Comparison of ENCODE assay signal across 1 cellular context in the genomic region with DNA sequence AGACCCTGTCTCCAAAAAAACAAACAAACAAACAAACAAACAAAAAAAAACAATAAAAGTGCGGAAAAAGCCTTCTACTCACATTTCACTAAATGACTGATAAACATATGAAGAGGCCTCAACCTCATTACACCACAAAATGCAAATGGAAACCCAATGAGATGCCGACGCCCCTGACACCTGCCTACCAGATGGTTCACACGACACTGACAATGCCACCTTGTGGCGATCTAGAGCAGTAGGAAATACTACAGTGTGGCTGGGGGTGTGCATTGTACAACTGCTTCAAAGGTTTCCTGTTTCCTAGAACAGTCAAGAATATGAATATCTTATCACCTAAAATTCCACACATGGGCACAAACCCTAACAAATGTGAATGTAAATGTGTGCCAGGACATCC.
TF ChIP-seq lines count a peak whose summit lies in the region.

No MANE protein-coding gene starts in this region.

TF ChIP-seq in HEK293, 187 proteins besides CTCF, POLR2A, EP300 and RAD21 (continued from another document and continues in another):
- TF ChIP-seq ZBTB21 (tag by site-specific recombination; IDR thresholded peaks at IDR 0.05) (no peak), ZNF791 (tag by site-specific recombination; IDR thresholded peaks at IDR 0.05) (no peak), SP7 (tag by site-specific recombination; IDR thresholded peaks at IDR 0.05) (no peak), ZNF10 (tag by site-specific recombination; IDR thresholded peaks at IDR 0.05) (no peak; the same call in 1 of the 2 replicates), ZNF423 (tag by site-specific recombination; IDR thresholded peaks at IDR 0.05) (no peak), ZFP41 (tag by site-specific recombination; IDR thresholded peaks at IDR 0.05; ENCODE audit: borderline replicate concordance) (no peak), SCRT2 (tag by site-specific recombination; IDR thresholded peaks at IDR 0.05) (no peak), KLF9 (tag by site-specific recombination; IDR thresholded peaks at IDR 0.05; ENCODE audit: low read depth) (0 out of 2 replicates have a peak, but pooled peaks have one; percentile 26), ZNF654 (tag by site-specific recombination; IDR thresholded peaks at IDR 0.05; ENCODE audit: low read depth) (peak; percentile 29; the same call in 1 of the 2 replicates), MEIS1 (CRISPR knock-in tag; IDR thresholded peaks at IDR 0.05; ENCODE audit: borderline replicate concordance) (no peak), ZNF48 (tag by site-specific recombination; IDR thresholded peaks at IDR 0.05) (no peak), ZNF747 (tag by site-specific recombination; IDR thresholded peaks at IDR 0.05) (no peak), ZNF777 (tag by site-specific recombination; IDR thresholded peaks at IDR 0.05; ENCODE audit: borderline replicate concordance) (no peak), RBAK (tag by site-specific recombination; IDR thresholded peaks at IDR 0.05) (no peak), EGR2 (tag by site-specific recombination; IDR thresholded peaks at IDR 0.05; ENCODE audit: low read depth) (no peak), ZNF223 (tag by site-specific recombination; IDR thresholded peaks at IDR 0.05) (no peak), YY2 (tag by site-specific recombination; IDR thresholded peaks at IDR 0.05) (no peak), WT1 (tag by site-specific recombination; IDR thresholded peaks at IDR 0.05) (no peak), REPIN1 (tag by site-specific recombination; IDR thresholded peaks at IDR 0.05; ENCODE audit: low read depth) (0 out of 2 replicates have a peak, but pooled peaks have one; percentile 48), ZBTB48 (tag by site-specific recombination; IDR thresholded peaks at IDR 0.05) (no peak), ZIC2 (tag by site-specific recombination; IDR thresholded peaks at IDR 0.05) (no peak), ZNF239 (tag by site-specific recombination; IDR thresholded peaks at IDR 0.05) (no peak)
- TF ChIP-seq, protein P1, sequence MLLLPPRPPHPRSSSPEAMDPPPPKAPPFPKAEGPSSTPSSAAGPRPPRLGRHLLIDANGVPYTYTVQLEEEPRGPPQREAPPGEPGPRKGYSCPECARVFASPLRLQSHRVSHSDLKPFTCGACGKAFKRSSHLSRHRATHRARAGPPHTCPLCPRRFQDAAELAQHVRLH (tag by site-specific recombination; IDR thresholded peaks at IDR 0.05): peak; percentile 39; the same call in 1 of the 2 replicates
- TF ChIP-seq, protein P2, sequence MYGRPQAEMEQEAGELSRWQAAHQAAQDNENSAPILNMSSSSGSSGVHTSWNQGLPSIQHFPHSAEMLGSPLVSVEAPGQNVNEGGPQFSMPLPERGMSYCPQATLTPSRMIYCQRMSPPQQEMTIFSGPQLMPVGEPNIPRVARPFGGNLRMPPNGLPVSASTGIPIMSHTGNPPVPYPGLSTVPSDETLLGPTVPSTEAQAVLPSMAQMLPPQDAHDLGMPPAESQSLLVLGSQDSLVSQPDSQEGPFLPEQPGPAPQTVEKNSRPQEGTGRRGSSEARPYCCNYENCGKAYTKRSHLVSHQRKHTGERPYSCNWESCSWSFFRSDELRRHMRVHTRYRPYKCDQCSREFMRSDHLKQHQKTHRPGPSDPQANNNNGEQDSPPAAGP (tag by site-specific recombination; IDR thresholded peaks at IDR 0.05): no peak
- TF ChIP-seq, protein P3, sequence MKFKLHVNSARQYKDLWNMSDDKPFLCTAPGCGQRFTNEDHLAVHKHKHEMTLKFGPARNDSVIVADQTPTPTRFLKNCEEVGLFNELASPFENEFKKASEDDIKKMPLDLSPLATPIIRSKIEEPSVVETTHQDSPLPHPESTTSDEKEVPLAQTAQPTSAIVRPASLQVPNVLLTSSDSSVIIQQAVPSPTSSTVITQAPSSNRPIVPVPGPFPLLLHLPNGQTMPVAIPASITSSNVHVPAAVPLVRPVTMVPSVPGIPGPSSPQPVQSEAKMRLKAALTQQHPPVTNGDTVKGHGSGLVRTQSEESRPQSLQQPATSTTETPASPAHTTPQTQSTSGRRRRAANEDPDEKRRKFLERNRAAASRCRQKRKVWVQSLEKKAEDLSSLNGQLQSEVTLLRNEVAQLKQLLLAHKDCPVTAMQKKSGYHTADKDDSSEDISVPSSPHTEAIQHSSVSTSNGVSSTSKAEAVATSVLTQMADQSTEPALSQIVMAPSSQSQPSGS (tag by site-specific recombination; IDR thresholded peaks at IDR 0.05; ENCODE audit: low read depth): no peak
- TF ChIP-seq, protein P4, sequence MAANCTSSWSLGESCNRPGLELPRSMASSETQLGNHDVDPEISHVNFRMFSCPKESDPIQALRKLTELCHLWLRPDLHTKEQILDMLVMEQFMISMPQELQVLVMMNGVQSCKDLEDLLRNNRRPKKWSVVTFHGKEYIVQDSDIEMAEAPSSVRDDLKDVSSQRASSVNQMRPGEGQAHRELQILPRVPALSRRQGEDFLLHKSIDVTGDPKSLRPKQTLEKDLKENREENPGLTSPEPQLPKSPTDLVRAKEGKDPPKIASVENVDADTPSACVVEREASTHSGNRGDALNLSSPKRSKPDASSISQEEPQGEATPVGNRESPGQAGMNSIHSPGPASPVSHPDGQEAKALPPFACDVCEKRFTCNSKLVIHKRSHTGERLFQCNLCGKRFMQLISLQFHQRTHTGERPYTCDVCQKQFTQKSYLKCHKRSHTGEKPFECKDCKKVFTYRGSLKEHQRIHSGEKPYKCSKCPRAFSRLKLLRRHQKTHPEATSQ (tag by site-specific recombination; IDR thresholded peaks at IDR 0.05): 0 out of 2 replicates have a peak, but pooled peaks have one; percentile 33
- TF ChIP-seq, protein P5, sequence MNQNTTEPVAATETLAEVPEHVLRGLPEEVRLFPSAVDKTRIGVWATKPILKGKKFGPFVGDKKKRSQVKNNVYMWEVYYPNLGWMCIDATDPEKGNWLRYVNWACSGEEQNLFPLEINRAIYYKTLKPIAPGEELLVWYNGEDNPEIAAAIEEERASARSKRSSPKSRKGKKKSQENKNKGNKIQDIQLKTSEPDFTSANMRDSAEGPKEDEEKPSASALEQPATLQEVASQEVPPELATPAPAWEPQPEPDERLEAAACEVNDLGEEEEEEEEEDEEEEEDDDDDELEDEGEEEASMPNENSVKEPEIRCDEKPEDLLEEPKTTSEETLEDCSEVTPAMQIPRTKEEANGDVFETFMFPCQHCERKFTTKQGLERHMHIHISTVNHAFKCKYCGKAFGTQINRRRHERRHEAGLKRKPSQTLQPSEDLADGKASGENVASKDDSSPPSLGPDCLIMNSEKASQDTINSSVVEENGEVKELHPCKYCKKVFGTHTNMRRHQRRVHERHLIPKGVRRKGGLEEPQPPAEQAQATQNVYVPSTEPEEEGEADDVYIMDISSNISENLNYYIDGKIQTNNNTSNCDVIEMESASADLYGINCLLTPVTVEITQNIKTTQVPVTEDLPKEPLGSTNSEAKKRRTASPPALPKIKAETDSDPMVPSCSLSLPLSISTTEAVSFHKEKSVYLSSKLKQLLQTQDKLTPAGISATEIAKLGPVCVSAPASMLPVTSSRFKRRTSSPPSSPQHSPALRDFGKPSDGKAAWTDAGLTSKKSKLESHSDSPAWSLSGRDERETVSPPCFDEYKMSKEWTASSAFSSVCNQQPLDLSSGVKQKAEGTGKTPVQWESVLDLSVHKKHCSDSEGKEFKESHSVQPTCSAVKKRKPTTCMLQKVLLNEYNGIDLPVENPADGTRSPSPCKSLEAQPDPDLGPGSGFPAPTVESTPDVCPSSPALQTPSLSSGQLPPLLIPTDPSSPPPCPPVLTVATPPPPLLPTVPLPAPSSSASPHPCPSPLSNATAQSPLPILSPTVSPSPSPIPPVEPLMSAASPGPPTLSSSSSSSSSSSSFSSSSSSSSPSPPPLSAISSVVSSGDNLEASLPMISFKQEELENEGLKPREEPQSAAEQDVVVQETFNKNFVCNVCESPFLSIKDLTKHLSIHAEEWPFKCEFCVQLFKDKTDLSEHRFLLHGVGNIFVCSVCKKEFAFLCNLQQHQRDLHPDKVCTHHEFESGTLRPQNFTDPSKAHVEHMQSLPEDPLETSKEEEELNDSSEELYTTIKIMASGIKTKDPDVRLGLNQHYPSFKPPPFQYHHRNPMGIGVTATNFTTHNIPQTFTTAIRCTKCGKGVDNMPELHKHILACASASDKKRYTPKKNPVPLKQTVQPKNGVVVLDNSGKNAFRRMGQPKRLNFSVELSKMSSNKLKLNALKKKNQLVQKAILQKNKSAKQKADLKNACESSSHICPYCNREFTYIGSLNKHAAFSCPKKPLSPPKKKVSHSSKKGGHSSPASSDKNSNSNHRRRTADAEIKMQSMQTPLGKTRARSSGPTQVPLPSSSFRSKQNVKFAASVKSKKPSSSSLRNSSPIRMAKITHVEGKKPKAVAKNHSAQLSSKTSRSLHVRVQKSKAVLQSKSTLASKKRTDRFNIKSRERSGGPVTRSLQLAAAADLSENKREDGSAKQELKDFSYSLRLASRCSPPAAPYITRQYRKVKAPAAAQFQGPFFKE (tag by site-specific recombination; IDR thresholded peaks at IDR 0.05; ENCODE audit: borderline replicate concordance): no peak
- TF ChIP-seq, protein P6, sequence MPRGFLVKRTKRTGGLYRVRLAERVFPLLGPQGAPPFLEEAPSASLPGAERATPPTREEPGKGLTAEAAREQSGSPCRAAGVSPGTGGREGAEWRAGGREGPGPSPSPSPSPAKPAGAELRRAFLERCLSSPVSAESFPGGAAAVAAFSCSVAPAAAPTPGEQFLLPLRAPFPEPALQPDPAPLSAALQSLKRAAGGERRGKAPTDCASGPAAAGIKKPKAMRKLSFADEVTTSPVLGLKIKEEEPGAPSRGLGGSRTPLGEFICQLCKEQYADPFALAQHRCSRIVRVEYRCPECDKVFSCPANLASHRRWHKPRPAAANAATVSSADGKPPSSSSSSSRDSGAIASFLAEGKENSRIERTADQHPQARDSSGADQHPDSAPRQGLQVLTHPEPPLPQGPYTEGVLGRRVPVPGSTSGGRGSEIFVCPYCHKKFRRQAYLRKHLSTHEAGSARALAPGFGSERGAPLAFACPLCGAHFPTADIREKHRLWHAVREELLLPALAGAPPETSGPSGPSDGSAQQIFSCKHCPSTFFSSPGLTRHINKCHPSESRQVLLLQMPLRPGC (tag by site-specific recombination; IDR thresholded peaks at IDR 0.05): no peak
- TF ChIP-seq, protein P7, sequence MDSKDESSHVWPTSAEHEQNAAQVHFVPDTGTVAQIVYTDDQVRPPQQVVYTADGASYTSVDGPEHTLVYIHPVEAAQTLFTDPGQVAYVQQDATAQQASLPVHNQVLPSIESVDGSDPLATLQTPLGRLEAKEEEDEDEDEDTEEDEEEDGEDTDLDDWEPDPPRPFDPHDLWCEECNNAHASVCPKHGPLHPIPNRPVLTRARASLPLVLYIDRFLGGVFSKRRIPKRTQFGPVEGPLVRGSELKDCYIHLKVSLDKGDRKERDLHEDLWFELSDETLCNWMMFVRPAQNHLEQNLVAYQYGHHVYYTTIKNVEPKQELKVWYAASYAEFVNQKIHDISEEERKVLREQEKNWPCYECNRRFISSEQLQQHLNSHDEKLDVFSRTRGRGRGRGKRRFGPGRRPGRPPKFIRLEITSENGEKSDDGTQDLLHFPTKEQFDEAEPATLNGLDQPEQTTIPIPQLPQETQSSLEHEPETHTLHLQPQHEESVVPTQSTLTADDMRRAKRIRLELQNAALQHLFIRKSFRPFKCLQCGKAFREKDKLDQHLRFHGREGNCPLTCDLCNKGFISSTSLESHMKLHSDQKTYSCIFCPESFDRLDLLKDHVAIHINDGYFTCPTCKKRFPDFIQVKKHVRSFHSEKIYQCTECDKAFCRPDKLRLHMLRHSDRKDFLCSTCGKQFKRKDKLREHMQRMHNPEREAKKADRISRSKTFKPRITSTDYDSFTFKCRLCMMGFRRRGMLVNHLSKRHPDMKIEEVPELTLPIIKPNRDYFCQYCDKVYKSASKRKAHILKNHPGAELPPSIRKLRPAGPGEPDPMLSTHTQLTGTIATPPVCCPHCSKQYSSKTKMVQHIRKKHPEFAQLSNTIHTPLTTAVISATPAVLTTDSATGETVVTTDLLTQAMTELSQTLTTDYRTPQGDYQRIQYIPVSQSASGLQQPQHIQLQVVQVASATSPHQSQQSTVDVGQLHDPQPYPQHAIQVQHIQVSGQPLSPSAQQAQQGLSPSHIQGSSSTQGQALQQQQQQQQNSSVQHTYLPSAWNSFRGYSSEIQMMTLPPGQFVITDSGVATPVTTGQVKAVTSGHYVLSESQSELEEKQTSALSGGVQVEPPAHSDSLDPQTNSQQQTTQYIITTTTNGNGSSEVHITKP (tag by site-specific recombination; IDR thresholded peaks at IDR 0.05): peak; percentile 32; the same call in 1 of the 2 replicates
- TF ChIP-seq, protein P8, sequence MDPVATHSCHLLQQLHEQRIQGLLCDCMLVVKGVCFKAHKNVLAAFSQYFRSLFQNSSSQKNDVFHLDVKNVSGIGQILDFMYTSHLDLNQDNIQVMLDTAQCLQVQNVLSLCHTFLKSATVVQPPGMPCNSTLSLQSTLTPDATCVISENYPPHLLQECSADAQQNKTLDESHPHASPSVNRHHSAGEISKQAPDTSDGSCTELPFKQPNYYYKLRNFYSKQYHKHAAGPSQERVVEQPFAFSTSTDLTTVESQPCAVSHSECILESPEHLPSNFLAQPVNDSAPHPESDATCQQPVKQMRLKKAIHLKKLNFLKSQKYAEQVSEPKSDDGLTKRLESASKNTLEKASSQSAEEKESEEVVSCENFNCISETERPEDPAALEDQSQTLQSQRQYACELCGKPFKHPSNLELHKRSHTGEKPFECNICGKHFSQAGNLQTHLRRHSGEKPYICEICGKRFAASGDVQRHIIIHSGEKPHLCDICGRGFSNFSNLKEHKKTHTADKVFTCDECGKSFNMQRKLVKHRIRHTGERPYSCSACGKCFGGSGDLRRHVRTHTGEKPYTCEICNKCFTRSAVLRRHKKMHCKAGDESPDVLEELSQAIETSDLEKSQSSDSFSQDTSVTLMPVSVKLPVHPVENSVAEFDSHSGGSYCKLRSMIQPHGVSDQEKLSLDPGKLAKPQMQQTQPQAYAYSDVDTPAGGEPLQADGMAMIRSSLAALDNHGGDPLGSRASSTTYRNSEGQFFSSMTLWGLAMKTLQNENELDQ (tag by site-specific recombination; IDR thresholded peaks at IDR 0.05; ENCODE audit: low read depth): no peak
- TF ChIP-seq, protein P9, sequence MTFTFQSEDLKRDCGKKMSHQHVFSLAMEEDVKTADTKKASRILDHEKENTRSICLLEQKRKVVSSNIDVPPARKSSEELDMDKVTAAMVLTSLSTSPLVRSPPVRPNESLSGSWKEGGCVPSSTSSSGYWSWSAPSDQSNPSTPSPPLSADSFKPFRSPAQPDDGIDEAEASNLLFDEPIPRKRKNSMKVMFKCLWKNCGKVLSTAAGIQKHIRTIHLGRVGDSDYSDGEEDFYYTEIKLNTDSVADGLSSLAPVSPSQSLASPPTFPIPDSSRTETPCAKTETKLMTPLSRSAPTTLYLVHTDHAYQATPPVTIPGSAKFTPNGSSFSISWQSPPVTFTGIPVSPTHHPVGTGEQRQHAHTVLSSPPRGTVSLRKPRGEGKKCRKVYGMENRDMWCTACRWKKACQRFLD (tag by site-specific recombination; IDR thresholded peaks at IDR 0.05): no peak
